Comparison of ENCODE assay signal across 17 cellular contexts in the genomic region with DNA sequence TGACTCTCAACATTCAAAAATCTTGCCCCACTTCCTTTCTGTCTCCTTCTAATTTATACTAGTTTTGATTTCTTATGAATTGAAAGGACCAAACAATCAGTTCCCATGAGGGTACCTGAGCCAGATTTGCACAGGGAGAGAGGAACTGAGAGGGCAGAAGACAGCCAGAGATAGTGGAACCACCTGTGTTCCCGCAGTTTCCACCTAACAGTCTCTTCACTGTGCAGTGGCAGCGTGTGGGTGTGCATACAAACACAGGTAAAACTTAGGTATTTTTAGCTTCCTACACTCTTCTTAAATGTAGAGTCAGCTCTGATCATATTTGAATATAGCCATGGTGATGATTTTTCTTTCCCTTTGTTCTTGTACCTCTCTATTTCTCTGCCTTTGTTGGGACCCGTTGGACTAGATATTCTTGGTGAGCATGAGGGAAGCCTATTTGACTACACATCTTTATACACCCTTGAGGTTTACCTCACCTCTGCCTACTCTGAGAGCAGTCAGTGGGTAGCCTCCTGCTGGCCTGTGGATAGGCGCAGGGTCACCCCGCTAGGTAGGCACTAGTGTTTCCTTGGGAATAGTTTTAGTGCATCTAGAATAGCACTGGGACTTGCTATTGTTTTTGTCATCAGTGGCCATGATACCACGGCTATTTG. TPM values are rescaled to one million over a fixed set of nuclear protein-coding genes. Genes with fewer than 3 reads are reported as not detected.
DNase-seq lines count a peak whose midpoint lies in the region; ATAC-seq, FAIRE-seq and TF ChIP-seq lines count a peak whose summit lies in the region.
"Had no signal": no experiment of that assay in that cellular context is flagged by ENCODE, and none has a peak within 500 bp of the region (broad histone marks: within the 10 kb centered on the region; RNA-seq: fewer than 3 reads in every experiment).

No MANE protein-coding gene starts in this region.

- no peaks in the 10 kb centered on the region for H3K9me3 ChIP-seq in K562 (replicated peaks; ENCODE audit: control insufficient read depth, insufficient read depth, low read depth, low read length)
- H3K9me3 ChIP-seq: SJCRH30 had no signal

- WGBS in K562 (ENCODE audit: insufficient coverage, low coverage, missing lambda C conversion rate) = 25% methylated on average over 6 of the region's 6 CpGs

- no peaks in the 10 kb centered on the region for H3K79me2 ChIP-seq in K562 (ENCODE audit: control insufficient read depth, insufficient read depth, low read length)

- H3K36me3 ChIP-seq in K562 (ENCODE audit: control insufficient read depth, insufficient read depth, low read length) = no peaks in the 10 kb centered on the region
- H3K36me3 ChIP-seq: SJCRH30 had no signal

- no peak for TF ChIP-seq CTCF in GM13976 (IDR thresholded peaks at IDR 0.05; ENCODE audit: borderline replicate concordance, control extremely low read depth, extremely low read depth, insufficient read depth, missing control alignments)
- no peak for TF ChIP-seq CTCF in K562 (IDR thresholded peaks at IDR 0.05 in 2 of 3, conservative IDR thresholded peaks at IDR 0.05 in 1 of 3; ENCODE audit: insufficient read depth in 2 of 3, low read depth in 1 of 3, low read length in 3 of 3)
- no peak for TF ChIP-seq CTCF in GM13977 (IDR thresholded peaks at IDR 0.05; ENCODE audit: extremely low read depth, insufficient read depth, missing control alignments)

- no peak for FAIRE-seq in K562 (lab: Jason Lieb, UNC)
- FAIRE-seq: D721Med had no signal

- H3K27ac ChIP-seq in K562 (ENCODE audit: extremely low read depth, low read depth, low read length) = no peak overlapping the region
- H3K27ac ChIP-seq: parathyroid adenoma, SJCRH30 had no signal

- no peaks in the 10 kb centered on the region for H3K9me1 ChIP-seq in K562 (ENCODE audit: control insufficient read depth, insufficient read depth, low read length)

- peak; percentile 17 for DNase-seq in GM13976 (ENCODE audit: low spot score)
- no peak for DNase-seq in K562 (ENCODE audit: extremely low read depth in 1 of 4, low spot score in 3 of 4)
- no peak for DNase-seq in erythroblast (lab: John Stamatoyannopoulos, UW)
- no peak for DNase-seq in islet precursor cell
- DNase-seq in GM13977 (ENCODE audit: low spot score) = no peak
- DNase-seq: activated CD4-positive, alpha-beta T cell treated with anti-CD3 and anti-CD28 coated beads, Interleukin-2, amount 50 U/mL, for 48 hours; dermis blood vessel endothelial cell; H7; left cardiac atrium; SJCRH30; stimulated activated naive CD8-positive, alpha-beta T cell treated with anti-CD3 and anti-CD28 coated beads, Interleukin-15, Interleukin-2, amounts not matched to agents 100 U/mL and 50 U/mL, for 24 hours had no signal

- peak; percentile 54 for ATAC-seq in GM19452 (IDR thresholded peaks at IDR 0.05; ENCODE audit: unreplicated experiment)
- peak; percentile 63 for ATAC-seq in HG02852 (IDR thresholded peaks at IDR 0.05; ENCODE audit: unreplicated experiment)
- no peak; the same call in 2 of the 3 replicates for ATAC-seq in K562
- ATAC-seq in GM21515 (IDR thresholded peaks at IDR 0.05; ENCODE audit: unreplicated experiment) = no peak
- ATAC-seq: left cardiac atrium; stimulated activated naive CD8-positive, alpha-beta T cell treated with anti-CD3 and anti-CD28 coated beads, Interleukin-15, Interleukin-2, amounts not matched to agents 100 U/mL and 50 U/mL, for 24 hours had no signal

- CTCF ChIA-PET in K562 (lab: Yijun Ruan, JAX; ENCODE audit: low intra/inter-chr PET ratio) = no interaction called here

- TF ChIP-seq EP300 in K562 (IDR thresholded peaks at IDR 0.05; ENCODE audit: low read length) = no peak

- in situ Hi-C loops in GM13976 (cut with MboI; ENCODE audit: low sequenced_read_pairs, unreplicated experiment) (no loop called here), K562 (cut with MboI) (no loop called here), GM13977 (cut with MboI; ENCODE audit: low pct_unique_long_range_greater_than_20kb, low sequenced_read_pairs, unreplicated experiment) (no loop called here)

- H3K4me1 ChIP-seq in K562 (replicated peaks in 1 of 2; ENCODE audit: control insufficient read depth in 2 of 2, insufficient read depth in 2 of 2, low read length in 2 of 2) = peaks cover 0 to 6% of the 10 kb centered on the region in 2 experiments; a peak in 4 of 5 replicates
- H3K4me1 ChIP-seq: SJCRH30 had no signal

- TF ChIP-seq POLR2A in K562 (conservative IDR thresholded peaks at IDR 0.05) (no peak), erythroblast (IDR thresholded peaks at IDR 0.05; ENCODE audit: low read length) (no peak)

- TF ChIP-seq RAD21 in K562 (CRISPR knock-in tag; conservative IDR thresholded peaks at IDR 0.05 in 1 of 2, IDR thresholded peaks at IDR 0.05 in 1 of 2) = no peak

- BruUV-seq in K562 (replicated peaks; lab: Mats Ljungman, UMichigan) = no TSS peak

- H3K4me3 ChIP-seq in K562 = no peak overlapping the region
- H3K4me3 ChIP-seq: SJCRH30, smooth muscle cell had no signal

- no peak overlapping the region for H2AFZ ChIP-seq in K562 (ENCODE audit: low read depth, low read length)
- H2AFZ ChIP-seq: parathyroid adenoma had no signal

- no peaks in the 10 kb centered on the region for H4K20me1 ChIP-seq in K562 (replicated peaks; ENCODE audit: control insufficient read depth, insufficient read depth, low read length)

- no peak overlapping the region for H3K4me2 ChIP-seq in K562 (ENCODE audit: insufficient read depth, low read length)
- H3K4me2 ChIP-seq: smooth muscle cell had no signal

- H3K9ac ChIP-seq in K562 (ENCODE audit: insufficient read depth in 1 of 2, low read depth in 2 of 2, low read length in 2 of 2) = no peak overlapping the region
- H3K9ac ChIP-seq: parathyroid adenoma had no signal

- H3K27me3 ChIP-seq in K562 (ENCODE audit: control insufficient read depth in 2 of 2, insufficient read depth in 2 of 2, low read length in 2 of 2) = peaks cover 0 to 10% of the 10 kb centered on the region in 2 experiments; a peak in 3 of 5 replicates
- H3K27me3 ChIP-seq: SJCRH30 had no signal

- POLR2A ChIA-PET in K562 (lab: Yijun Ruan, JAX) = no interaction called here

- intact Hi-C loops in K562 (cut with micrococcal nuclease) = no loop called here

TF ChIP-seq in K562, 482 proteins besides CTCF, POLR2A, EP300 and RAD21:
- TF ChIP-seq ELF2 (CRISPR knock-in tag; IDR thresholded peaks at IDR 0.05) (no peak), PHTF2 (CRISPR knock-in tag; IDR thresholded peaks at IDR 0.05) (no peak), EGR1 (conservative IDR thresholded peaks at IDR 0.05) (0 out of 2 replicates have a peak, but pooled peaks have one; percentile 5)
- TF ChIP-seq, protein P1, sequence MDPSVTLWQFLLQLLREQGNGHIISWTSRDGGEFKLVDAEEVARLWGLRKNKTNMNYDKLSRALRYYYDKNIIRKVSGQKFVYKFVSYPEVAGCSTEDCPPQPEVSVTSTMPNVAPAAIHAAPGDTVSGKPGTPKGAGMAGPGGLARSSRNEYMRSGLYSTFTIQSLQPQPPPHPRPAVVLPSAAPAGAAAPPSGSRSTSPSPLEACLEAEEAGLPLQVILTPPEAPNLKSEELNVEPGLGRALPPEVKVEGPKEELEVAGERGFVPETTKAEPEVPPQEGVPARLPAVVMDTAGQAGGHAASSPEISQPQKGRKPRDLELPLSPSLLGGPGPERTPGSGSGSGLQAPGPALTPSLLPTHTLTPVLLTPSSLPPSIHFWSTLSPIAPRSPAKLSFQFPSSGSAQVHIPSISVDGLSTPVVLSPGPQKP (CRISPR knock-in tag; IDR thresholded peaks at IDR 0.05) = no peak

RNA-seq across cellular contexts. Expression of a gene that starts 58.8 kb away (rescaled TPM):
- total RNA-seq in K562 (2011; cell fraction: chromatin; rRNA removed; ENCODE audit: low replicate concordance) = 1.4 and 2.4 TPM in 2 replicates
- total RNA-seq in K562 (2011; cell fraction: nucleolus; rRNA removed) = 0.33 and 0.53 TPM in 2 replicates
- 0.44 and 0.92 TPM in 2 replicates for total RNA-seq in K562 (2011; cell fraction: nucleoplasm; rRNA removed)
- not detected in 2 replicates for total RNA-seq in K562 (2014; rRNA removed)
- total RNA-seq in K562 (2014; rRNA removed; fragmentation: Illumina TruSeq; extraction: Trizol) = 0.03 and 0.15 TPM in 2 replicates
- total RNA-seq in K562 (2015; rRNA removed; fragmentation: Illumina TruSeq; extraction: Trizol) = 0.04 TPM in 1 of 2 replicates, not detected in the other
- total RNA-seq in K562 (2021) = 0.20 and 0.98 TPM in 2 replicates
- 0.14 and 0.32 TPM in 2 replicates for polyA plus RNA-seq in K562 (2011; rRNA removed)
- 0.06 and 0.40 TPM in 2 replicates for polyA plus RNA-seq in K562 (2011; cell fraction: cytosol; rRNA removed)
- polyA plus RNA-seq in K562 (2011; cell fraction: nucleus; rRNA removed) = 0.09 and 0.48 TPM in 2 replicates
- 0.25 and 0.69 TPM in 2 replicates for polyA plus RNA-seq in K562 (2012)
- polyA plus RNA-seq in K562 (2014; fragmentation: Illumina TruSeq; extraction: Trizol) = 0.13 TPM in 1 of 2 replicates, not detected in the other
- under 1 TPM; 0.13 to 0.20 TPM for polyA plus RNA-seq in K562 (2014; fragmentation: Nextera tagmentation; extraction: Ambion mirVana)
- polyA plus RNA-seq in K562 (2014; rRNA removed) = not detected in 2 replicates
- polyA minus RNA-seq in K562 (2011; rRNA and poly(A)+ RNA removed) = 5.0 and 5.3 TPM in 2 replicates
- 0.91 and 1.3 TPM in 2 replicates for polyA minus RNA-seq in K562 (2011; cell fraction: cytosol; rRNA and poly(A)+ RNA removed)
- polyA minus RNA-seq in K562 (2011; cell fraction: nucleus; rRNA and poly(A)+ RNA removed) = 0.67 and 0.78 TPM in 2 replicates
- total RNA-seq: H7 had no signal

Comparison
In these comparisons a context has a peak if more than half of its experiments do, and no peak if none do; other contexts are left out.
1. ATAC-seq: peak in GM19452 (single experiment) and HG02852 (single experiment); none in K562 (single experiment) and GM21515 (single experiment).